ENCODE assay signal across 1 cellular context in the genomic region with DNA sequence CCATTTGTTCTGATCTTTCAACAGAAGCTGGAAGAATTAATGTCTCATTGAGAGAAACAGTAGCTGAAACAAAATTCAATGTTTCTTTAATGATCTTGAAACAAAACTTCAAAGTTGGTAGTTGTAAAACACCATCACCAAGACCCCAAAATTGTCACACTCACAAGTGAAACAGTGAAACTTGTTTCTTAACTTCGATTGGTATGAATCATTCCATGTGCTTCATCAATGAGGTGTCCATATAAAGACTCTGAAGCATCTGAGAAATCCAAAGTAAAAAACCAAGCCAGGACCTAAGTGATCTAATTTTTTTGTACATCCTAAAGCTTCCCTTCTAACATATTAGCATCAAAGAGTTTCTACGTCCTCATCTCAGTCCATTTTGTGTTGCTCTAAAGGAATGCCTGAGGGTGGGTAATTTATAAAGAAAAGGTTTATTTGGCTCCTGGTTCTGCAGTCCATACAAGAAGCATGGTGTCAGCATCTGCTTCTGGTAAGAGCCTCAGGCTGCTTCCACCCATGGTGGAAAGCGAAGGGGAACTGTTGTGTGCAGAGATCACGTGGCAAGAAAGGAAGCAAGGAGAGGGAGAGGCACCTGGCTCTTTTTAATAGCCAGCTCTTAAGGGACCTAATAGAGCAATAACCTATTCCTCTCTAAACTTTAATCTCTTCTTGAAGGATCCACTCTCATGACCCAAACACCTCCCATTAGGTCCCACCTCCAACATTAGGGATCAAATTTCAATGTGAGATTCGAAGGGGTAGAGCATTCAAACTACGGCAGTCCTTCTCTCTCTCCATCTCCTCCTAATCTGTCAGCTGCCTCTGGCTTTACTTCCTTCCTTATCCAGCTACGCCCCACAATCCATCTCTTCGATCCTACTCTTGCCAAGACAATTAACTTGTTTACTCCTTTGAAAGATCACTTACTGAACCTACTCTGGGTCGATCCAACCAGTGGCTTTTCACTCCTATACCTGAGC.
TF ChIP-seq lines count a peak whose summit lies in the region.

No MANE protein-coding gene starts in this region.

TF ChIP-seq in K562, 482 proteins besides CTCF, POLR2A, EP300 and RAD21 (continued from another document and continues in another):
- TF ChIP-seq, protein P1, sequence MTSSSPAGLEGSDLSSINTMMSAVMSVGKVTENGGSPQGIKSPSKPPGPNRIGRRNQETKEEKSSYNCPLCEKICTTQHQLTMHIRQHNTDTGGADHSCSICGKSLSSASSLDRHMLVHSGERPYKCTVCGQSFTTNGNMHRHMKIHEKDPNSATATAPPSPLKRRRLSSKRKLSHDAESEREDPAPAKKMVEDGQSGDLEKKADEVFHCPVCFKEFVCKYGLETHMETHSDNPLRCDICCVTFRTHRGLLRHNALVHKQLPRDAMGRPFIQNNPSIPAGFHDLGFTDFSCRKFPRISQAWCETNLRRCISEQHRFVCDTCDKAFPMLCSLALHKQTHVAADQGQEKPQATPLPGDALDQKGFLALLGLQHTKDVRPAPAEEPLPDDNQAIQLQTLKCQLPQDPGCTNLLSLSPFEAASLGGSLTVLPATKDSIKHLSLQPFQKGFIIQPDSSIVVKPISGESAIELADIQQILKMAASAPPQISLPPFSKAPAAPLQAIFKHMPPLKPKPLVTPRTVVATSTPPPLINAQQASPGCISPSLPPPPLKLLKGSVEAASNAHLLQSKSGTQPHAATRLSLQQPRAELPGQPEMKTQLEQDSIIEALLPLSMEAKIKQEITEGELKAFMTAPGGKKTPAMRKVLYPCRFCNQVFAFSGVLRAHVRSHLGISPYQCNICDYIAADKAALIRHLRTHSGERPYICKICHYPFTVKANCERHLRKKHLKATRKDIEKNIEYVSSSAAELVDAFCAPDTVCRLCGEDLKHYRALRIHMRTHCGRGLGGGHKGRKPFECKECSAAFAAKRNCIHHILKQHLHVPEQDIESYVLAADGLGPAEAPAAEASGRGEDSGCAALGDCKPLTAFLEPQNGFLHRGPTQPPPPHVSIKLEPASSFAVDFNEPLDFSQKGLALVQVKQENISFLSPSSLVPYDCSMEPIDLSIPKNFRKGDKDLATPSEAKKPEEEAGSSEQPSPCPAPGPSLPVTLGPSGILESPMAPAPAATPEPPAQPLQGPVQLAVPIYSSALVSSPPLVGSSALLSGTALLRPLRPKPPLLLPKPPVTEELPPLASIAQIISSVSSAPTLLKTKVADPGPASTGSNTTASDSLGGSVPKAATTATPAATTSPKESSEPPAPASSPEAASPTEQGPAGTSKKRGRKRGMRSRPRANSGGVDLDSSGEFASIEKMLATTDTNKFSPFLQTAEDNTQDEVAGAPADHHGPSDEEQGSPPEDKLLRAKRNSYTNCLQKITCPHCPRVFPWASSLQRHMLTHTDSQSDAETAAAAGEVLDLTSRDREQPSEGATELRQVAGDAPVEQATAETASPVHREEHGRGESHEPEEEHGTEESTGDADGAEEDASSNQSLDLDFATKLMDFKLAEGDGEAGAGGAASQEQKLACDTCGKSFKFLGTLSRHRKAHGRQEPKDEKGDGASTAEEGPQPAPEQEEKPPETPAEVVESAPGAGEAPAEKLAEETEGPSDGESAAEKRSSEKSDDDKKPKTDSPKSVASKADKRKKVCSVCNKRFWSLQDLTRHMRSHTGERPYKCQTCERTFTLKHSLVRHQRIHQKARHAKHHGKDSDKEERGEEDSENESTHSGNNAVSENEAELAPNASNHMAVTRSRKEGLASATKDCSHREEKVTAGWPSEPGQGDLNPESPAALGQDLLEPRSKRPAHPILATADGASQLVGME (CRISPR knock-in tag; IDR thresholded peaks at IDR 0.05): 0 out of 2 replicates have a peak, but pooled peaks have one; percentile 12
- TF ChIP-seq FOXK1 (CRISPR knock-in tag; IDR thresholded peaks at IDR 0.05; ENCODE audit: borderline replicate concordance): no peak
- TF ChIP-seq TEAD2 (tag; IDR thresholded peaks at IDR 0.05): no peak
- no peak for TF ChIP-seq NR4A1 (CRISPR knock-in tag; IDR thresholded peaks at IDR 0.05)
- no peak for TF ChIP-seq NR4A1 (tag; IDR thresholded peaks at IDR 0.05)
- TF ChIP-seq ZNF384 (IDR thresholded peaks at IDR 0.05; ENCODE audit: low read depth, low read length): no peak
- TF ChIP-seq CBX8 (IDR thresholded peaks at IDR 0.05; ENCODE audit: borderline replicate concordance, extremely low read depth, low read depth, low read length, poor library complexity, severe bottlenecking): no peak
- TF ChIP-seq, protein P2, sequence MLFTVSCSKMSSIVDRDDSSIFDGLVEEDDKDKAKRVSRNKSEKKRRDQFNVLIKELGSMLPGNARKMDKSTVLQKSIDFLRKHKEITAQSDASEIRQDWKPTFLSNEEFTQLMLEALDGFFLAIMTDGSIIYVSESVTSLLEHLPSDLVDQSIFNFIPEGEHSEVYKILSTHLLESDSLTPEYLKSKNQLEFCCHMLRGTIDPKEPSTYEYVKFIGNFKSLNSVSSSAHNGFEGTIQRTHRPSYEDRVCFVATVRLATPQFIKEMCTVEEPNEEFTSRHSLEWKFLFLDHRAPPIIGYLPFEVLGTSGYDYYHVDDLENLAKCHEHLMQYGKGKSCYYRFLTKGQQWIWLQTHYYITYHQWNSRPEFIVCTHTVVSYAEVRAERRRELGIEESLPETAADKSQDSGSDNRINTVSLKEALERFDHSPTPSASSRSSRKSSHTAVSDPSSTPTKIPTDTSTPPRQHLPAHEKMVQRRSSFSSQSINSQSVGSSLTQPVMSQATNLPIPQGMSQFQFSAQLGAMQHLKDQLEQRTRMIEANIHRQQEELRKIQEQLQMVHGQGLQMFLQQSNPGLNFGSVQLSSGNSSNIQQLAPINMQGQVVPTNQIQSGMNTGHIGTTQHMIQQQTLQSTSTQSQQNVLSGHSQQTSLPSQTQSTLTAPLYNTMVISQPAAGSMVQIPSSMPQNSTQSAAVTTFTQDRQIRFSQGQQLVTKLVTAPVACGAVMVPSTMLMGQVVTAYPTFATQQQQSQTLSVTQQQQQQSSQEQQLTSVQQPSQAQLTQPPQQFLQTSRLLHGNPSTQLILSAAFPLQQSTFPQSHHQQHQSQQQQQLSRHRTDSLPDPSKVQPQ (CRISPR knock-in tag; IDR thresholded peaks at IDR 0.05; ENCODE audit: borderline replicate concordance): no peak
- no peak for TF ChIP-seq DNMT1 (IDR thresholded peaks at IDR 0.05)
- 0 out of 2 replicates have a peak, but pooled peaks have one; percentile 22 for TF ChIP-seq DIDO1 (tag; IDR thresholded peaks at IDR 0.05; ENCODE audit: low read depth)
- TF ChIP-seq FOXJ3 (CRISPR knock-in tag; IDR thresholded peaks at IDR 0.05): no peak
- TF ChIP-seq, protein P3, sequence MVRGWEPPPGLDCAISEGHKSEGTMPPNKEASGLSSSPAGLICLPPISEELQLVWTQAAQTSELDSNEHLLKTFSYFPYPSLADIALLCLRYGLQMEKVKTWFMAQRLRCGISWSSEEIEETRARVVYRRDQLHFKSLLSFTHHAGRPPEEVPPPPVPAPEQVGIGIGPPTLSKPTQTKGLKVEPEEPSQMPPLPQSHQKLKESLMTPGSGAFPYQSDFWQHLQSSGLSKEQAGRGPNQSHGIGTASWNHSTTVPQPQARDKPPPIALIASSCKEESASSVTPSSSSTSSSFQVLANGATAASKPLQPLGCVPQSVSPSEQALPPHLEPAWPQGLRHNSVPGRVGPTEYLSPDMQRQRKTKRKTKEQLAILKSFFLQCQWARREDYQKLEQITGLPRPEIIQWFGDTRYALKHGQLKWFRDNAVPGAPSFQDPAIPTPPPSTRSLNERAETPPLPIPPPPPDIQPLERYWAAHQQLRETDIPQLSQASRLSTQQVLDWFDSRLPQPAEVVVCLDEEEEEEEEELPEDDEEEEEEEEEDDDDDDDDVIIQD (CRISPR knock-in tag; IDR thresholded peaks at IDR 0.05): no peak
- TF ChIP-seq FOXK2 (conservative IDR thresholded peaks at IDR 0.05 in 1 of 2, IDR thresholded peaks at IDR 0.05 in 1 of 2; ENCODE audit: low read depth in 2 of 2): peak in 1 of 2 experiments; percentile 44; a peak in 1 of 4 replicates
- TF ChIP-seq ATF7 (IDR thresholded peaks at IDR 0.05): 0 out of 2 replicates have a peak, but pooled peaks have one; percentile 12
- peak; percentile 74; the same call in 1 of the 2 replicates for TF ChIP-seq TRIM28 (IDR thresholded peaks at IDR 0.05)
- TF ChIP-seq, protein P4, sequence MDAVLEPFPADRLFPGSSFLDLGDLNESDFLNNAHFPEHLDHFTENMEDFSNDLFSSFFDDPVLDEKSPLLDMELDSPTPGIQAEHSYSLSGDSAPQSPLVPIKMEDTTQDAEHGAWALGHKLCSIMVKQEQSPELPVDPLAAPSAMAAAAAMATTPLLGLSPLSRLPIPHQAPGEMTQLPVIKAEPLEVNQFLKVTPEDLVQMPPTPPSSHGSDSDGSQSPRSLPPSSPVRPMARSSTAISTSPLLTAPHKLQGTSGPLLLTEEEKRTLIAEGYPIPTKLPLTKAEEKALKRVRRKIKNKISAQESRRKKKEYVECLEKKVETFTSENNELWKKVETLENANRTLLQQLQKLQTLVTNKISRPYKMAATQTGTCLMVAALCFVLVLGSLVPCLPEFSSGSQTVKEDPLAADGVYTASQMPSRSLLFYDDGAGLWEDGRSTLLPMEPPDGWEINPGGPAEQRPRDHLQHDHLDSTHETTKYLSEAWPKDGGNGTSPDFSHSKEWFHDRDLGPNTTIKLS (IDR thresholded peaks at IDR 0.05; ENCODE audit: borderline replicate concordance, low read depth): 0 out of 2 replicates have a peak, but pooled peaks have one; percentile 20
- no peak for TF ChIP-seq FIP1L1 (IDR thresholded peaks at IDR 0.05; ENCODE audit: low read depth, low read length, poor library complexity, severe bottlenecking)
- TF ChIP-seq CTBP1 (IDR thresholded peaks at IDR 0.05; ENCODE audit: borderline replicate concordance): peak; percentile 40; the same call in 1 of the 2 replicates
- TF ChIP-seq TRIM24 (IDR thresholded peaks at IDR 0.05): no peak
- peak; percentile 63; the same call in 1 of the 2 replicates for TF ChIP-seq TOE1 (IDR thresholded peaks at IDR 0.05; ENCODE audit: borderline replicate concordance)
- no peak for TF ChIP-seq TOE1 (CRISPR knock-in tag; IDR thresholded peaks at IDR 0.05; ENCODE audit: borderline replicate concordance, low read depth)
- no peak for TF ChIP-seq ZNF140 (CRISPR knock-in tag; IDR thresholded peaks at IDR 0.05)
- TF ChIP-seq, protein P5, sequence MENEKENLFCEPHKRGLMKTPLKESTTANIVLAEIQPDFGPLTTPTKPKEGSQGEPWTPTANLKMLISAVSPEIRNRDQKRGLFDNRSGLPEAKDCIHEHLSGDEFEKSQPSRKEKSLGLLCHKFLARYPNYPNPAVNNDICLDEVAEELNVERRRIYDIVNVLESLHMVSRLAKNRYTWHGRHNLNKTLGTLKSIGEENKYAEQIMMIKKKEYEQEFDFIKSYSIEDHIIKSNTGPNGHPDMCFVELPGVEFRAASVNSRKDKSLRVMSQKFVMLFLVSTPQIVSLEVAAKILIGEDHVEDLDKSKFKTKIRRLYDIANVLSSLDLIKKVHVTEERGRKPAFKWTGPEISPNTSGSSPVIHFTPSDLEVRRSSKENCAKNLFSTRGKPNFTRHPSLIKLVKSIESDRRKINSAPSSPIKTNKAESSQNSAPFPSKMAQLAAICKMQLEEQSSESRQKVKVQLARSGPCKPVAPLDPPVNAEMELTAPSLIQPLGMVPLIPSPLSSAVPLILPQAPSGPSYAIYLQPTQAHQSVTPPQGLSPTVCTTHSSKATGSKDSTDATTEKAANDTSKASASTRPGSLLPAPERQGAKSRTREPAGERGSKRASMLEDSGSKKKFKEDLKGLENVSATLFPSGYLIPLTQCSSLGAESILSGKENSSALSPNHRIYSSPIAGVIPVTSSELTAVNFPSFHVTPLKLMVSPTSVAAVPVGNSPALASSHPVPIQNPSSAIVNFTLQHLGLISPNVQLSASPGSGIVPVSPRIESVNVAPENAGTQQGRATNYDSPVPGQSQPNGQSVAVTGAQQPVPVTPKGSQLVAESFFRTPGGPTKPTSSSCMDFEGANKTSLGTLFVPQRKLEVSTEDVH (IDR thresholded peaks at IDR 0.05; ENCODE audit: low read depth, partially characterized antibody): no peak
- no peak for TF ChIP-seq ETV6 (IDR thresholded peaks at IDR 0.05; ENCODE audit: borderline replicate concordance in 1 of 2, low read depth in 2 of 2, low read length in 1 of 2)
- TF ChIP-seq ETV6 (CRISPR knock-in tag; IDR thresholded peaks at IDR 0.05; ENCODE audit: borderline replicate concordance): 0 out of 2 replicates have a peak, but pooled peaks have one; percentile 31
- peak; percentile 30; the same call in 1 of the 2 replicates for TF ChIP-seq ARID1B (IDR thresholded peaks at IDR 0.05)
- TF ChIP-seq, protein P6, sequence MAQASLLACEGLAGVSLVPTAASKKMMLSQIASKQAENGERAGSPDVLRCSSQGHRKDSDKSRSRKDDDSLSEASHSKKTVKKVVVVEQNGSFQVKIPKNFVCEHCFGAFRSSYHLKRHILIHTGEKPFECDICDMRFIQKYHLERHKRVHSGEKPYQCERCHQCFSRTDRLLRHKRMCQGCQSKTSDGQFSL (CRISPR knock-in tag; IDR thresholded peaks at IDR 0.05): no peak
- TF ChIP-seq, protein P6 (tag; IDR thresholded peaks at IDR 0.05): no peak
- no peak for TF ChIP-seq MCM3 (IDR thresholded peaks at IDR 0.05)
- TF ChIP-seq, protein P7, sequence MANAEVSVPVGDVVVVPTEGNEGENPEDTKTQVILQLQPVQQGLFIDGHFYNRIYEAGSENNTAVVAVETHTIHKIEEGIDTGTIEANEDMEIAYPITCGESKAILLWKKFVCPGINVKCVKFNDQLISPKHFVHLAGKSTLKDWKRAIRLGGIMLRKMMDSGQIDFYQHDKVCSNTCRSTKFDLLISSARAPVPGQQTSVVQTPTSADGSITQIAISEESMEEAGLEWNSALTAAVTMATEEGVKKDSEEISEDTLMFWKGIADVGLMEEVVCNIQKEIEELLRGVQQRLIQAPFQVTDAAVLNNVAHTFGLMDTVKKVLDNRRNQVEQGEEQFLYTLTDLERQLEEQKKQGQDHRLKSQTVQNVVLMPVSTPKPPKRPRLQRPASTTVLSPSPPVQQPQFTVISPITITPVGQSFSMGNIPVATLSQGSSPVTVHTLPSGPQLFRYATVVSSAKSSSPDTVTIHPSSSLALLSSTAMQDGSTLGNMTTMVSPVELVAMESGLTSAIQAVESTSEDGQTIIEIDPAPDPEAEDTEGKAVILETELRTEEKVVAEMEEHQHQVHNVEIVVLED (CRISPR knock-in tag; IDR thresholded peaks at IDR 0.05): no peak
- no peak for TF ChIP-seq ZNF134 (CRISPR knock-in tag; conservative IDR thresholded peaks at IDR 0.05)
- TF ChIP-seq ZBTB17 (CRISPR knock-in tag; IDR thresholded peaks at IDR 0.05): no peak
- TF ChIP-seq ZFX (CRISPR knock-in tag; IDR thresholded peaks at IDR 0.05): no peak
- TF ChIP-seq PHF20 (IDR thresholded peaks at IDR 0.05; ENCODE audit: partially characterized antibody): no peak
- no peak for TF ChIP-seq RNF2 (IDR thresholded peaks at IDR 0.05)
- TF ChIP-seq ZKSCAN8 (CRISPR knock-in tag; IDR thresholded peaks at IDR 0.05): no peak
- no peak for TF ChIP-seq ZNF41 (CRISPR knock-in tag; conservative IDR thresholded peaks at IDR 0.05)
- TF ChIP-seq SPI1 (IDR thresholded peaks at IDR 0.05; ENCODE audit: borderline replicate concordance, low read depth, low read length): 0 out of 2 replicates have a peak, but pooled peaks have one; percentile 14
- TF ChIP-seq ELF4 (CRISPR knock-in tag; IDR thresholded peaks at IDR 0.05): 0 out of 2 replicates have a peak, but pooled peaks have one; percentile 17
- TF ChIP-seq SMARCA4 (IDR thresholded peaks at IDR 0.05): 0 out of 2 replicates have a peak, but pooled peaks have one; percentile 37
- TF ChIP-seq ELF1 (tag; IDR thresholded peaks at IDR 0.05): peak; percentile 62
- peak; percentile 77 for TF ChIP-seq CXXC5 (CRISPR knock-in tag; IDR thresholded peaks at IDR 0.05)
